In the genomic region with DNA sequence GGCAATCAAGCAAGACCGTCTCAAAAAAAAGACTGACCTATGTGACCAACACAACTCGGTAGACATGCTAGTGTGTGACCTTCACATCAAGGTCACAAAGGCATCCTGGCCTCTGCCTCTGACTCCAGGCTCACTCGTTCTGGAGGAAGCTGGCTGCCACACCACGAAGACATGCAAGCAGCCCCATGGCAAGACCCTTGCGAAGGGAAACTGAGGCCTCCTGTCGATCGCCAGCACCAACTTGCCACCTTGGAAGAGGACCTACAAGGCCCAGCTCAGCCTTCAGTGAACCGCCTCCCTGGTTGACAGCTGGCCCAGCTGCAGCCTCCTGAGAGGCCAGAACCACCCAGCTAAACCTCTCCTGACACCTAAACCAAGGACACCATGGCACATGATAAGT, we compare ENCODE assay signal across 25 cellular contexts.
A peak's percentile ranks its signal among the peaks of the same experiment; 100 is the strongest.
DNase-seq lines count a peak whose midpoint lies in the region; ATAC-seq, FAIRE-seq and TF ChIP-seq lines count a peak whose summit lies in the region.
"Had no signal": no experiment of that assay in that cellular context is flagged by ENCODE, and none has a peak within 500 bp of the region (broad histone marks: within the 10 kb centered on the region; RNA-seq: fewer than 3 reads in every experiment).

No MANE protein-coding gene starts in this region.

- no peak overlapping the region for H3K4me2 ChIP-seq in GM23248 (ENCODE audit: unreplicated experiment)
- H3K4me2 ChIP-seq: A549, BLaER1 had no signal

- ATAC-seq in Right ventricle myocardium inferior: no peak
- no peak for ATAC-seq in left cardiac atrium
- ATAC-seq: A549, GM12878 had no signal

- H3K4me1 ChIP-seq in kidney (ENCODE audit: control insufficient read depth in 1 of 2, insufficient read depth in 1 of 2, low read depth in 1 of 2, low read length in 2 of 2): no peaks in the 10 kb centered on the region
- H3K4me1 ChIP-seq in sigmoid colon: no peaks in the 10 kb centered on the region
- H3K4me1 ChIP-seq in GM23248 (ENCODE audit: insufficient read depth): no peaks in the 10 kb centered on the region
- H3K4me1 ChIP-seq: A549, BE2C had no signal

- intact Hi-C loops in Right ventricle myocardium inferior (cut with DNase I): no loop called here
- intact Hi-C loops in left cardiac atrium (cut with DNase I): no loop called here
- intact Hi-C loops in kidney (cut with DNase I): no loop called here
- intact Hi-C loops in sigmoid colon (cut with DNase I): no loop called here

- H3K27ac ChIP-seq in kidney (ENCODE audit: low read depth in 2 of 2, low read length in 2 of 2) (no peak overlapping the region), sigmoid colon (no peak overlapping the region), GM23248 (no peak overlapping the region)
- H3K27ac ChIP-seq: 22Rv1, A549, BLaER1 had no signal

- DNase-seq in Right ventricle myocardium inferior (ENCODE audit: missing footprints) (peak; percentile 34), left cardiac atrium (no peak), kidney (peak; percentile 60), sigmoid colon (peak; percentile 38), AG20443 (ENCODE audit: low spot score) (no peak), GM23248 (no peak)
- no peak for DNase-seq in stimulated activated CD4-positive, alpha-beta T cell treated with anti-CD3 and anti-CD28 coated beads, Interleukin-4, amount 100 ng/mL, for 24 hours
- DNase-seq: BE2C; C1 segment of cervical spinal cord; CD4-positive, alpha-beta memory T cell; CD4-positive, CD25-positive, alpha-beta regulatory T cell; CD8-positive, alpha-beta memory T cell; COR-L47; DMS 273 treated with DMSO at 0.1 percent for 48 hours; DMS153; DMS53; DMS79; DND-41; EL; GDM1 had no signal

- H3K9me3 ChIP-seq in kidney (ENCODE audit: control insufficient read depth in 1 of 2, low read length in 2 of 2): no peaks in the 10 kb centered on the region
- H3K9me3 ChIP-seq in sigmoid colon: no peaks in the 10 kb centered on the region
- no peaks in the 10 kb centered on the region for H3K9me3 ChIP-seq in GM23248 (ENCODE audit: low read depth)
- H3K9me3 ChIP-seq: BE2C had no signal

- H3K36me3 ChIP-seq in kidney (ENCODE audit: control insufficient read depth in 1 of 2, insufficient read depth in 2 of 2, low read length in 2 of 2) (no peaks in the 10 kb centered on the region), sigmoid colon (no peaks in the 10 kb centered on the region), GM23248 (ENCODE audit: low read depth) (no peaks in the 10 kb centered on the region)
- H3K36me3 ChIP-seq: BE2C, BLaER1 had no signal

- no peaks in the 10 kb centered on the region for H3F3A ChIP-seq in GM23248 (ENCODE audit: insufficient read depth)

- no peak for FAIRE-seq in kidney (lab: Jason Lieb, UNC)
- FAIRE-seq: A549, GM12878, GM18507 had no signal

- H4K20me1 ChIP-seq in GM23248 (ENCODE audit: insufficient read depth): no peaks in the 10 kb centered on the region
- H4K20me1 ChIP-seq: BLaER1 had no signal

- TF ChIP-seq CTCF in kidney (IDR thresholded peaks at IDR 0.05; ENCODE audit: borderline replicate concordance, extremely low read depth, insufficient read depth): no peak
- no peak for TF ChIP-seq CTCF in sigmoid colon (IDR thresholded peaks at IDR 0.05)

- in situ Hi-C loops in GM23248 (cut with MboI): loop anchor here (10.0 kb wide), 1 partner anchor 253 kb away; no protein-coding TSS in a partner anchor

- no peaks in the 10 kb centered on the region for H3K9me2 ChIP-seq in GM23248 (ENCODE audit: insufficient read depth)

- TF ChIP-seq POLR2A in sigmoid colon (IDR thresholded peaks at IDR 0.05): no peak

- no peak for TF ChIP-seq EP300 in sigmoid colon (IDR thresholded peaks at IDR 0.05)

- H3K79me2 ChIP-seq in GM23248 (ENCODE audit: insufficient read depth): no peaks in the 10 kb centered on the region

- H3K27me3 ChIP-seq in sigmoid colon (no peaks in the 10 kb centered on the region), GM23248 (replicated peaks; ENCODE audit: insufficient read depth) (no peaks in the 10 kb centered on the region)
- H3K27me3 ChIP-seq: BE2C, BLaER1 had no signal

- H3K4me3 ChIP-seq in kidney (ENCODE audit: low read length in 2 of 2) (no peak overlapping the region), sigmoid colon (no peak overlapping the region), GM23248 (no peak overlapping the region)
- H3K4me3 ChIP-seq: A549, BLaER1, GM12878 had no signal

- 95 to 96% methylated on average over 8 of the region's 8 CpGs for WGBS in sigmoid colon, 2 donors
- WGBS in GM23248 (ENCODE audit: low coverage in 1 of 2, low lambda C conversion rate in 2 of 2, missing lambda C conversion rate in 2 of 2), 2 experiments: 88 to 97% methylated on average over 8 of the region's 8 CpGs

- H3K9ac ChIP-seq in kidney (ENCODE audit: low read length in 2 of 2) (no peak overlapping the region), GM23248 (no peak overlapping the region)
- H3K9ac ChIP-seq: BLaER1 had no signal

- no peak overlapping the region for H2AFZ ChIP-seq in GM23248

Comparison
In these comparisons a context has a peak if more than half of its experiments do, and no peak if none do; other contexts are left out.
1. DNase-seq: peak in Right ventricle myocardium inferior (single experiment), kidney (single experiment) and sigmoid colon (single experiment); none in left cardiac atrium (single experiment), stimulated activated CD4-positive, alpha-beta T cell treated with anti-CD3 and anti-CD28 coated beads, Interleukin-4, amount 100 ng/mL, for 24 hours (single experiment), AG20443 (single experiment) and GM23248 (single experiment).